Comparison of ENCODE assay signal across 18 cellular contexts in genomic region chr19:18776736-18777135, GRCh38. TPM values are rescaled to one million over a fixed set of nuclear protein-coding genes. Genes with fewer than 3 reads are reported as not detected.
DNase-seq lines count a peak whose midpoint lies in the region; ATAC-seq and TF ChIP-seq lines count a peak whose summit lies in the region.
"Had no signal": no experiment of that assay in that cellular context is flagged by ENCODE, and none has a peak within 500 bp of the region (broad histone marks: within the 10 kb centered on the region; RNA-seq: fewer than 3 reads in every experiment).

No MANE protein-coding gene starts in this region.

- no peak overlapping the region for H4K91ac ChIP-seq in neuronal stem cell (ENCODE audit: low read depth, low read length, poor library complexity)

- no peaks in the 10 kb centered on the region for H3K9me3 ChIP-seq in neuronal stem cell (replicated peaks in 1 of 2; ENCODE audit: control insufficient read depth in 2 of 2, insufficient read depth in 1 of 2, low read depth in 1 of 2, low read length in 2 of 2)
- H3K9me3 ChIP-seq: upper lobe of right lung had no signal

- peak overlapping the region; percentile 75 for H2AK5ac ChIP-seq in neuronal stem cell (ENCODE audit: low read depth, low read length)

- peak overlapping the region; percentile 52 for H3K23ac ChIP-seq in neuronal stem cell (ENCODE audit: low read depth, low read length, poor library complexity)

- H3K27me3 ChIP-seq in brain microvascular endothelial cell (replicated peaks), result peaks cover 4% of the 10 kb centered on the region
- H3K27me3 ChIP-seq in neuronal stem cell (ENCODE audit: control insufficient read depth in 3 of 3, insufficient read depth in 3 of 3, low read depth in 1 of 3, low read length in 3 of 3), result peaks cover 0 to 32% (median 0%) of the 10 kb centered on the region in 3 experiments
- H3K27me3 ChIP-seq: upper lobe of right lung had no signal

- H2BK12ac ChIP-seq in neuronal stem cell (ENCODE audit: low read length), result no peak overlapping the region

- H2BK120ac ChIP-seq in neuronal stem cell (ENCODE audit: low read depth, low read length), result no peak overlapping the region

- no peak overlapping the region for H3K27ac ChIP-seq in brain microvascular endothelial cell
- no peak overlapping the region for H3K27ac ChIP-seq in neuronal stem cell (replicated peaks; ENCODE audit: low read length)
- H3K27ac ChIP-seq: C4-2B, skin epidermis, upper lobe of right lung had no signal

- no peak overlapping the region for H3K4me2 ChIP-seq in neuronal stem cell (ENCODE audit: insufficient read depth, low read length, poor library complexity, severe bottlenecking)

- DNase-seq in Caki2 (ENCODE audit: low read depth), result peak; percentile 44
- peak; percentile 5 for DNase-seq in HS-5 (ENCODE audit: low read depth)
- peak; percentile 2 for DNase-seq in brain microvascular endothelial cell
- DNase-seq in neuronal stem cell (ENCODE audit: low spot score), result no peak
- no peak for DNase-seq in stimulated activated CD4-positive, alpha-beta T cell treated with anti-CD3 and anti-CD28 coated beads, Interleukin-2, amount 100 ng/mL, for 24 hours
- no peak for DNase-seq in NCI-H526 treated with DMSO at 0.1 percent for 48 hours (lab: John Stamatoyannopoulos, UW)
- DNase-seq: activated CD4-positive, alpha-beta T cell treated with anti-CD3 and anti-CD28 coated beads, Interleukin-2, amount 10 ng/mL, durations not matched to agents 24 days and 14 days; activated T-cell treated with anti-CD3 and anti-CD28 coated beads, Interleukin-2, amount 50 U/mL, for 1 hour; central memory CD4-positive, alpha-beta T cell; DMS79; endodermal cell; NCI-H2029; NCI-H748 treated with DMSO at 0.1 percent for 48 hours; stimulated activated naive CD8-positive, alpha-beta T cell treated with anti-CD3 and anti-CD28 coated beads, Interleukin-15, Interleukin-2, amounts not matched to agents 100 U/mL and 50 U/mL, for 24 hours; upper lobe of right lung had no signal

- in situ Hi-C loops in Caki2 (cut with HindIII; ENCODE audit: low pct_unique_long_range_greater_than_20kb, low sequenced_read_pairs), result no loop called here
- in situ Hi-C loops in brain microvascular endothelial cell (cut with HindIII; ENCODE audit: low pct_ligation_motif_present, low sequenced_read_pairs), result no loop called here

- no peaks in the 10 kb centered on the region for H3K79me1 ChIP-seq in neuronal stem cell (ENCODE audit: low read depth, low read length)

- H3K36me3 ChIP-seq in brain microvascular endothelial cell (replicated peaks) (no peaks in the 10 kb centered on the region), neuronal stem cell (replicated peaks in 1 of 2; ENCODE audit: control insufficient read depth in 2 of 2, insufficient read depth in 2 of 2, low read length in 2 of 2) (no peaks in the 10 kb centered on the region)
- H3K36me3 ChIP-seq: upper lobe of right lung had no signal

- no peak overlapping the region for H3K14ac ChIP-seq in neuronal stem cell (ENCODE audit: low read length)

- H3K9ac ChIP-seq in neuronal stem cell (ENCODE audit: low read depth, low read length, poor library complexity), result peak overlapping the region; percentile 77

- no peak overlapping the region for H2AFZ ChIP-seq in neuronal stem cell (ENCODE audit: low read length)

- H3K4ac ChIP-seq in neuronal stem cell (ENCODE audit: low read length), result no peak overlapping the region

- H3K18ac ChIP-seq in neuronal stem cell (ENCODE audit: low read length), result peak overlapping the region; percentile 59

- H3K4me1 ChIP-seq in neuronal stem cell (ENCODE audit: control insufficient read depth in 2 of 2, insufficient read depth in 1 of 2, low read depth in 1 of 2, low read length in 2 of 2), result peaks cover 0 to 2% of the 10 kb centered on the region in 2 donors
- H3K4me1 ChIP-seq: upper lobe of right lung had no signal

- no CpG with 5 or more reads among the region's 12 CpGs for WGBS in neuronal stem cell (ENCODE audit: extremely low coverage in 2 of 2, insufficient read length in 2 of 2, insufficient replicate concordance in 1 of 2), 2 donors

- no peak for ATAC-seq in GM18861 (IDR thresholded peaks at IDR 0.05; ENCODE audit: unreplicated experiment)
- ATAC-seq: stimulated activated naive CD8-positive, alpha-beta T cell treated with anti-CD3 and anti-CD28 coated beads, Interleukin-15, Interleukin-2, amounts not matched to agents 100 U/mL and 50 U/mL, for 24 hours; upper lobe of right lung had no signal

- peak overlapping the region; percentile 19 for H2BK5ac ChIP-seq in neuronal stem cell (ENCODE audit: low read length)

- H3K4me3 ChIP-seq in brain microvascular endothelial cell (ENCODE audit: low read depth, low read length) (no peak overlapping the region), neuronal stem cell (ENCODE audit: low read length in 2 of 2) (no peak overlapping the region)
- H3K4me3 ChIP-seq: skin epidermis, upper lobe of right lung had no signal

- H2BK15ac ChIP-seq in neuronal stem cell (ENCODE audit: low read length), result no peak overlapping the region

- no peak for TF ChIP-seq CTCF in brain microvascular endothelial cell (IDR thresholded peaks at IDR 0.05; ENCODE audit: low read depth, low read length, missing control alignments)

- no peak overlapping the region for H4K8ac ChIP-seq in neuronal stem cell (ENCODE audit: low read depth, low read length)

RNA-seq across cellular contexts. Expression of gene COMP, which starts 14.4 kb away (rescaled TPM):
- total RNA-seq in Caki2 (2014; rRNA removed; shearing (Covaris generic); ENCODE audit: low replicate concordance), result not detected in 2 replicates
- 0.01 TPM for polyA plus RNA-seq in neuronal stem cell (2013, experiment 1 of 2)
- not detected for polyA plus RNA-seq in neuronal stem cell (2013, experiment 2 of 2)
- total RNA-seq: activated CD4-positive, alpha-beta T cell treated with anti-CD3 and anti-CD28 coated beads, Interleukin-2, amount 10 ng/mL, durations not matched to agents 24 days and 14 days; endodermal cell had no signal

RNA-seq across cellular contexts. Expression of gene UPF1, which starts 55.0 kb away (rescaled TPM):
- 70.9 and 71.8 TPM in 2 replicates for total RNA-seq in Caki2 (2014; rRNA removed; shearing (Covaris generic); ENCODE audit: low replicate concordance)
- 17.2 TPM for polyA plus RNA-seq in neuronal stem cell (2013, experiment 1 of 2)
- polyA plus RNA-seq in neuronal stem cell (2013, experiment 2 of 2), result 16.5 TPM

Comparison
In these comparisons a context has a peak if more than half of its experiments do, and no peak if none do; other contexts are left out.
1. DNase-seq: peak in Caki2 (single experiment), HS-5 (single experiment) and brain microvascular endothelial cell (single experiment); none in neuronal stem cell (single experiment), stimulated activated CD4-positive, alpha-beta T cell treated with anti-CD3 and anti-CD28 coated beads, Interleukin-2, amount 100 ng/mL, for 24 hours (0 of 2) and NCI-H526 treated with DMSO at 0.1 percent for 48 hours (single experiment).